Comparison of ENCODE assay signal across 21 cellular contexts in the genomic region with DNA sequence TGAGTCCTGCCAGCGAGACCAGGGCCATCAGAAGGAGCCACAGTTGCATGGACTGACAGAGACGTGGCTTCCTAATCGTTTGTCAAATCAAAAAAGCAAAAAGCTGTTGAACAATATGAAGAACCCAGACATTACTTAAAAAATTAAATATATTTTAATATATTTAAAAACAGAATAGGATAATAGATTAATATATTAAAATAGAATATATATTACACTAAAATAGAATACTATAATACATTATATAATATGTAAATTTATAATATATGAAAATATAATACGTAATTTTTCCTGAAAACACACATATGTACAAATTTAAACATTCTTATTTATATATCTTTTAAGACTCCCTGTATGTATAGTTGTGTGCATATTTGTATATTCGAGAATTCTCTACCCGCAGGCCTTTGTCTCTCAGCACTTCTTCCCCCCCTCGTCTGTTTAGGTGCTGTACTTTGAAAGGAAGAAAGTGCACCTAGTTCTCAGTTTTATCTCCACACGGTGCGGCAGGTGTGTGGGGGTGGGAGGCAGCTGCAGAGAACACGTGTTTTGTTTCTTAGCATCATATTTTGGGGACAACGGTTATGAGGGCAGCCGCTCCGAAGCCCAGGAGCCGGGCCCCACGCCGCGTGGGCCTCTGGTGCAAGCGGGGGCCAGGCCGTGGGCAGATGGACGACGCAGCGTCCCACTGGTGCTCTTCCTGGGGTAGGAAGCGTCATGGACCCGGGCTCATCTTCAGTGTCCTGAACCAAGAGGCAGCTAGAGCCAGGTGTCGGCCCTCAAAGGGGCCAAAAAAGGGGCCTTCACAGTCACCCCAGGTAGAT.
DNase-seq lines count a peak whose midpoint lies in the region; ATAC-seq, FAIRE-seq and TF ChIP-seq lines count a peak whose summit lies in the region.
"Had no signal": no experiment of that assay in that cellular context is flagged by ENCODE, and none has a peak within 500 bp of the region (broad histone marks: within the 10 kb centered on the region; RNA-seq: fewer than 3 reads in every experiment).

No MANE protein-coding gene starts in this region.

- intact Hi-C loops in kidney (cut with DNase I), result no loop called here
- intact Hi-C loops in spleen (cut with DNase I; ENCODE audit: low total_unique reads), result no loop called here
- intact Hi-C loops in thyroid gland (cut with DNase I), result no loop called here

- peak; percentile 53 for FAIRE-seq in TTC549 (lab: Jason Lieb, UNC)
- FAIRE-seq in kidney (lab: Jason Lieb, UNC), result peak; percentile 84
- FAIRE-seq: D721Med, H1 had no signal

- H3K36me3 ChIP-seq in BLaER1 (peaks cover 16% of the 10 kb centered on the region; the same call in 1 of the 2 replicates), kidney (ENCODE audit: control insufficient read depth in 1 of 2, insufficient read depth in 2 of 2, low read length in 2 of 2) (no peaks in the 10 kb centered on the region), spleen (peaks cover 0 to 58% (median 0%) of the 10 kb centered on the region in 6 donors), thyroid gland (peaks cover 0 to 8% of the 10 kb centered on the region in 2 donors)

- peaks cover 12 to 13% of the 10 kb centered on the region in 2 donors for H3K36me3 Mint-ChIP-seq in activated naive CD4-positive, alpha-beta T cell treated with anti-CD3 and anti-CD28 coated beads, Interleukin-2, amount 50 U/mL, for 72 hours
- H3K36me3 Mint-ChIP-seq: CD8-positive, alpha-beta T cell; IgD-negative memory B cell had no signal

- H3K27me3 ChIP-seq in BLaER1 (no peaks in the 10 kb centered on the region), spleen (replicated peaks in 1 of 7) (no peaks in the 10 kb centered on the region), thyroid gland (no peaks in the 10 kb centered on the region)

- H3K4me1 ChIP-seq in BLaER1 (peaks cover 23% of the 10 kb centered on the region), kidney (ENCODE audit: control insufficient read depth in 1 of 2, insufficient read depth in 1 of 2, low read depth in 1 of 2, low read length in 2 of 2) (no peaks in the 10 kb centered on the region), spleen (peaks cover 0 to 9% (median 0%) of the 10 kb centered on the region in 6 donors), thyroid gland (no peaks in the 10 kb centered on the region)

- TF ChIP-seq POLR2A in spleen (IDR thresholded peaks at IDR 0.05) (no peak), thyroid gland (IDR thresholded peaks at IDR 0.05) (no peak)

- no peak overlapping the region for H3K27ac ChIP-seq in BLaER1
- H3K27ac ChIP-seq in kidney (ENCODE audit: low read depth in 2 of 2, low read length in 2 of 2), result no peak overlapping the region
- no peak overlapping the region for H3K27ac ChIP-seq in spleen
- H3K27ac ChIP-seq in thyroid gland, result no peak overlapping the region
- H3K27ac ChIP-seq: C4-2B had no signal

- H4K20me1 ChIP-seq in BLaER1, result no peaks in the 10 kb centered on the region

- H3K9ac ChIP-seq in BLaER1 (no peak overlapping the region; the same call in 1 of the 2 replicates), kidney (ENCODE audit: low read length in 2 of 2) (no peak overlapping the region)

- H3K9me3 Mint-ChIP-seq in activated naive CD4-positive, alpha-beta T cell treated with anti-CD3 and anti-CD28 coated beads, Interleukin-2, amount 50 U/mL, for 72 hours, result peaks cover 6 to 10% of the 10 kb centered on the region in 2 donors

- H3K27ac Mint-ChIP-seq in activated naive CD4-positive, alpha-beta T cell treated with anti-CD3 and anti-CD28 coated beads, Interleukin-2, amount 50 U/mL, for 72 hours, result no peak overlapping the region
- H3K27ac Mint-ChIP-seq: CD8-positive, alpha-beta T cell; HFFc6; IgD-negative memory B cell had no signal

- peaks cover 38% of the 10 kb centered on the region for H3K9me3 ChIP-seq in BLaER1
- H3K9me3 ChIP-seq in kidney (ENCODE audit: control insufficient read depth in 1 of 2, low read length in 2 of 2), result no peaks in the 10 kb centered on the region
- peaks cover 0 to 12% (median 9%) of the 10 kb centered on the region in 8 donors for H3K9me3 ChIP-seq in spleen
- no peaks in the 10 kb centered on the region for H3K9me3 ChIP-seq in thyroid gland

- H3K4me2 ChIP-seq in BLaER1, result peak overlapping the region; percentile 72

- H3K4me3 ChIP-seq in BLaER1 (peak overlapping the region; percentile 24; the same call in 1 of the 2 replicates), kidney (ENCODE audit: low read length in 2 of 2) (no peak overlapping the region), spleen (no peak overlapping the region), thyroid gland (replicated peaks in 1 of 3) (no peak overlapping the region)

- TF ChIP-seq CTCF in kidney (IDR thresholded peaks at IDR 0.05; ENCODE audit: borderline replicate concordance, extremely low read depth, insufficient read depth) (no peak), spleen (IDR thresholded peaks at IDR 0.05 in 8 of 11, conservative IDR thresholded peaks at IDR 0.05 in 3 of 11) (no peak), thyroid gland (IDR thresholded peaks at IDR 0.05) (no peak)

- WGBS in spleen, 5 donors, result 93 to 95% (median 94%) methylated on average over 20 to 25 of the region's 25 CpGs
- WGBS in thyroid gland, 2 donors, result 94 to 96% methylated on average over 25 of the region's 25 CpGs

- ATAC-seq in HG02798 (IDR thresholded peaks at IDR 0.05; ENCODE audit: poor library complexity, unreplicated experiment), result no peak
- no peak for ATAC-seq in activated naive CD4-positive, alpha-beta T cell treated with anti-CD3 and anti-CD28 coated beads, Interleukin-2, amount 50 U/mL, for 72 hours
- ATAC-seq: CD8-positive, alpha-beta T cell had no signal

- DNase-seq in kidney (no peak), spleen (peak; percentile 28), thyroid gland (no peak)
- no peak for DNase-seq in activated naive CD4-positive, alpha-beta T cell treated with anti-CD3 and anti-CD28 coated beads, Interleukin-2, amount 50 U/mL, for 72 hours (ENCODE audit: low spot score in 2 of 2)
- DNase-seq: 8988T; ACHN; CD8-positive, alpha-beta T cell; COR-L47; DMS153; DMS79 treated with DMSO at 0.1 percent for 48 hours; GF-D8; HCEC 1CT; HFFc6; KG1 had no signal
